In genomic region chr9:113875420-113875916, GRCh38 we compare ENCODE assay signal across 8 cellular contexts. TPM values are rescaled to one million over a fixed set of nuclear protein-coding genes. Genes with fewer than 3 reads are reported as not detected.
DNase-seq lines count a peak whose midpoint lies in the region; ATAC-seq, FAIRE-seq and TF ChIP-seq lines count a peak whose summit lies in the region.

No MANE protein-coding gene starts in this region.

- no TSS peak for BruUV-seq in OCI-LY7 (replicated peaks; lab: Mats Ljungman, UMichigan)

- ATAC-seq in GM19328 (IDR thresholded peaks at IDR 0.05; ENCODE audit: unreplicated experiment), result no peak

- peak; percentile 58 for DNase-seq in DMS 273 (lab: John Stamatoyannopoulos, UW; ENCODE audit: unreplicated experiment)
- DNase-seq in DMS 273 treated with DMSO at 0.1 percent for 48 hours (lab: John Stamatoyannopoulos, UW), result no peak
- peak; percentile 7 to 45 for DNase-seq in foreskin fibroblast
- no peak for DNase-seq in small intestine
- DNase-seq in GF-D8 (lab: John Stamatoyannopoulos, UW), result no peak
- no peak for DNase-seq in OCI-LY7 (ENCODE audit: low spot score)

- POLR2A ChIA-PET in OCI-LY7 (lab: Charles Lee), result no interaction called here

- H3K27me3 ChIP-seq in small intestine (ENCODE audit: control insufficient read depth in 2 of 2, insufficient read depth in 2 of 2, low read length in 2 of 2), result no peaks in the 10 kb centered on the region

- CTCF ChIA-PET in OCI-LY7 (lab: Charles Lee; ENCODE audit: unreplicated experiment), result no interaction called here

- H2AFZ ChIP-seq in OCI-LY7 (ENCODE audit: low read length), result no peak overlapping the region

- no peaks in the 10 kb centered on the region for H3K36me3 ChIP-seq in small intestine (ENCODE audit: control insufficient read depth in 2 of 2, insufficient read depth in 2 of 2, low read length in 2 of 2)
- H3K36me3 ChIP-seq in OCI-LY7 (ENCODE audit: insufficient read depth, low read length), result no peaks in the 10 kb centered on the region

- H3K4me3 ChIP-seq in foreskin fibroblast (ENCODE audit: low read depth in 1 of 2, low read length in 2 of 2) (peak overlapping the region; percentile 44 to 50), small intestine (ENCODE audit: low read depth in 1 of 2, low read length in 2 of 2) (peak overlapping the region; percentile 68 to 82), OCI-LY7 (ENCODE audit: low read depth, low read length, poor library complexity, severe bottlenecking) (no peak overlapping the region)

- no peak for TF ChIP-seq CTCF in VCaP (conservative IDR thresholded peaks at IDR 0.05)
- no peak for TF ChIP-seq CTCF in foreskin fibroblast (IDR thresholded peaks at IDR 0.05; ENCODE audit: low read depth, low read length)
- TF ChIP-seq CTCF in OCI-LY7 (conservative IDR thresholded peaks at IDR 0.05; ENCODE audit: low read length), result no peak

- intact Hi-C loops in OCI-LY7 (cut with micrococcal nuclease; ENCODE audit: unreplicated experiment), result no loop called here

- 11 to 14% (median 14%) methylated on average over 11 to 15 of the region's 15 CpGs for WGBS in small intestine, 3 donors

- no peak for FAIRE-seq in small intestine (lab: Jason Lieb, UNC)

- H3K4me1 ChIP-seq in small intestine (ENCODE audit: control insufficient read depth in 2 of 2, insufficient read depth in 1 of 2, low read depth in 1 of 2, low read length in 1 of 2), result peaks cover 0 to 3% of the 10 kb centered on the region in 2 donors
- no peaks in the 10 kb centered on the region for H3K4me1 ChIP-seq in OCI-LY7 (ENCODE audit: insufficient read depth, low read length, poor library complexity, severe bottlenecking)

- no peaks in the 10 kb centered on the region for H3K9me2 ChIP-seq in OCI-LY7 (ENCODE audit: insufficient read depth, low read length)

- no peaks in the 10 kb centered on the region for H3K79me2 ChIP-seq in OCI-LY7 (ENCODE audit: insufficient read depth, low read depth, low read length)

- H3K27ac ChIP-seq in VCaP, result peak overlapping the region; percentile 92; the same call in 1 of the 2 replicates
- no peak overlapping the region for H3K27ac ChIP-seq in small intestine (ENCODE audit: low read depth in 1 of 2, low read length in 1 of 2)
- H3K27ac ChIP-seq in OCI-LY7 (ENCODE audit: low read depth, low read length, poor library complexity, severe bottlenecking), result no peak overlapping the region

- no peak overlapping the region for H3K4me2 ChIP-seq in OCI-LY7 (ENCODE audit: low read length)

- H4K20me1 ChIP-seq in OCI-LY7 (ENCODE audit: insufficient read depth, low read length), result no peaks in the 10 kb centered on the region

- no peaks in the 10 kb centered on the region for H3K9me3 ChIP-seq in small intestine (ENCODE audit: control insufficient read depth, low read depth)
- no peaks in the 10 kb centered on the region for H3K9me3 ChIP-seq in OCI-LY7 (ENCODE audit: low read length)

RNA-seq across cellular contexts. Expression of gene ZNF618, which starts 0.6 kb away (rescaled TPM):
- polyA plus RNA-seq in small intestine, result 1 to 10 TPM in 1 of 3 donors, under 1 TPM in 2; 0.22 to 3.0 (median 0.81) TPM
- not detected in 2 replicates for total RNA-seq in OCI-LY7 (2014; rRNA removed; shearing (Covaris generic))
- not detected in 2 replicates for total RNA-seq in OCI-LY7 (2022)

Comparison
In these comparisons a context has a peak if more than half of its experiments do, and no peak if none do; other contexts are left out.
1. DNase-seq: peak in DMS 273 (single experiment) and foreskin fibroblast (2 of 2); none in DMS 273 treated with DMSO at 0.1 percent for 48 hours (single experiment), small intestine (single experiment), GF-D8 (single experiment) and OCI-LY7 (single experiment).